5 cellular contexts compared by ENCODE assay signal in genomic region chr10:131557956-131558355, GRCh38.
A peak's percentile ranks its signal among the peaks of the same experiment; 100 is the strongest.
DNase-seq lines count a peak whose midpoint lies in the region; TF ChIP-seq lines count a peak whose summit lies in the region.
"Not testable (repeated sequence)": the region's sequence is repeated elsewhere in the genome, so short reads cannot be mapped to it uniquely, and the experiment has no call there.

No MANE protein-coding gene starts in this region.

- not testable (repeated sequence) for H3K4me3 Mint-ChIP-seq in osteocyte (ENCODE audit: unreplicated experiment); type B pancreatic cell

- not testable (repeated sequence) for H3K27ac Mint-ChIP-seq in osteocyte (ENCODE audit: unreplicated experiment); type B pancreatic cell

- H3K36me3 ChIP-seq in right atrium auricular region, result not testable (repeated sequence)

- H3K27me3 ChIP-seq in right atrium auricular region, result not testable (repeated sequence)

- not testable (repeated sequence) for H3K9me3 ChIP-seq in right atrium auricular region

- TF ChIP-seq CTCF in VCaP (conservative IDR thresholded peaks at IDR 0.05); coronary artery (IDR thresholded peaks at IDR 0.05); right atrium auricular region (IDR thresholded peaks at IDR 0.05); osteocyte (IDR thresholded peaks at IDR 0.05); type B pancreatic cell (conservative IDR thresholded peaks at IDR 0.05): not testable (repeated sequence)

- not testable (repeated sequence) for H3K27me3 Mint-ChIP-seq in osteocyte (ENCODE audit: unreplicated experiment)
- H3K27me3 Mint-ChIP-seq in type B pancreatic cell, result peaks cover 29% of the 10 kb centered on the region

- not testable (repeated sequence) for H3K4me3 ChIP-seq in coronary artery, right atrium auricular region

- peaks cover 18% of the 10 kb centered on the region for H3K9me3 Mint-ChIP-seq in osteocyte (ENCODE audit: unreplicated experiment)
- H3K9me3 Mint-ChIP-seq in type B pancreatic cell, result not testable (repeated sequence)

- peak; percentile 17 for DNase-seq in coronary artery (ENCODE audit: low spot score)
- peak; percentile 13 for DNase-seq in right atrium auricular region (ENCODE audit: low spot score)
- peak; percentile 67 for DNase-seq in osteocyte (ENCODE audit: extremely low spot score, unreplicated experiment)
- DNase-seq in type B pancreatic cell (ENCODE audit: extremely low spot score, unreplicated experiment), result peak; percentile 49

- peak overlapping the region; percentile 41; the same call in 1 of the 2 replicates for H3K27ac ChIP-seq in VCaP
- not testable (repeated sequence) for H3K27ac ChIP-seq in coronary artery, right atrium auricular region

- not testable (repeated sequence) for H3K4me1 Mint-ChIP-seq in osteocyte (ENCODE audit: unreplicated experiment); type B pancreatic cell (ENCODE audit: unreplicated experiment)

- not testable (repeated sequence) for H3K4me1 ChIP-seq in right atrium auricular region

- H3K36me3 Mint-ChIP-seq in osteocyte (ENCODE audit: unreplicated experiment); type B pancreatic cell: not testable (repeated sequence)

Comparison
In these comparisons a context has a peak if more than half of its experiments do, and no peak if none do; other contexts are left out.
1. DNase-seq: peak in every context shown above with its lines; median percentile 67 in osteocyte; 49 in type B pancreatic cell; 17 in coronary artery; 13 in right atrium auricular region.